18 cellular contexts compared by ENCODE assay signal in the genomic region with DNA sequence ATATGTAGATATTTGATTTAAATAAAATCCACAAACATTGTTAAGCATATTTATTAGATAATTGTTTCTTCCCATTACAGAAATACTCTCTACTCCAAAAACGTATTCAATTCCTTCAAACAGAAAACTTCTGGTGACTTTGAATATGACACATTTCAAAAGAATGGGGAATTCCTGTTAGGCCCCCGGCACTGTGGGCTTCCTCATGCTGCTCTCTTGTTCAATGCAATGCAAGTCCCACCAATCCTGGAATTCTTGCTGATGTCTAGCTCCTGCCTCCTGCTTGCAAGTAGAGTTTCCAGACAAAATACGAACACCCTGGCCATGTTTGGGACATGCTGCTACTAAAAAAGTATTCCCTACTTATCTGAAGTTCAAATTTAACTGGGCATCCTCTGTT.
A peak's percentile ranks its signal among the peaks of the same experiment; 100 is the strongest.
DNase-seq lines count a peak whose midpoint lies in the region; ATAC-seq and TF ChIP-seq lines count a peak whose summit lies in the region.
"Had no signal": no experiment of that assay in that cellular context is flagged by ENCODE, and none has a peak within 500 bp of the region (broad histone marks: within the 10 kb centered on the region; RNA-seq: fewer than 3 reads in every experiment).

No MANE protein-coding gene starts in this region.

- TF ChIP-seq CTCF in HFFc6 (IDR thresholded peaks at IDR 0.05): no peak
- TF ChIP-seq CTCF in astrocyte of the cerebellum (IDR thresholded peaks at IDR 0.05; ENCODE audit: low read depth, low read length, missing control alignments): no peak
- no peak for TF ChIP-seq CTCF in mucosa of descending colon (IDR thresholded peaks at IDR 0.05)

- intact Hi-C loops in mucosa of descending colon (cut with DNase I, micrococcal nuclease): loop anchor here in 1 of 2 donors (5.0 kb wide), 1 partner anchor 531 kb away; no protein-coding TSS in a partner anchor

- peaks cover 4% of the 10 kb centered on the region; the same call in 1 of the 2 replicates for H3K9me3 Mint-ChIP-seq in HFFc6
- H3K9me3 Mint-ChIP-seq: activated CD4-positive, alpha-beta T cell treated with anti-CD3 and anti-CD28 coated beads, Interleukin-2, amount 10 ng/mL, durations not matched to agents 7 days and 5 days; activated T-cell treated with anti-CD3 and anti-CD28 coated beads, Interleukin-2, amount 50 U/mL, for 72 hours had no signal

- in situ Hi-C loops in astrocyte of the cerebellum (cut with HindIII; ENCODE audit: low sequenced_read_pairs): no loop called here

- H3K27me3 Mint-ChIP-seq in HFFc6 (ENCODE audit: insufficient read depth): no peaks in the 10 kb centered on the region; the same call in 1 of the 2 replicates

- no peak overlapping the region for H3K27ac Mint-ChIP-seq in HFFc6
- H3K27ac Mint-ChIP-seq: activated CD4-positive, alpha-beta T cell treated with anti-CD3 and anti-CD28 coated beads, Interleukin-2, amount 10 ng/mL, durations not matched to agents 7 days and 5 days; activated T-cell treated with anti-CD3 and anti-CD28 coated beads, Interleukin-2, amount 50 U/mL, for 72 hours; T-helper 17 cell had no signal

- peak; percentile 39 for DNase-seq in AG08396 (ENCODE audit: low spot score)
- DNase-seq in HFFc6: peak; percentile 13
- peak; percentile 74 for DNase-seq in astrocyte of the cerebellum (ENCODE audit: low read depth)
- peak; percentile 91 for DNase-seq in islet precursor cell
- DNase-seq in activated effector memory CD4-positive, alpha-beta T cell treated with anti-CD3 and anti-CD28 coated beads, Interleukin-2, amount 50 U/mL, for 16 hours: no peak
- no peak for DNase-seq in activated T-cell treated with anti-CD3 and anti-CD28 coated beads for 4 hours
- DNase-seq in mucosa of descending colon: no peak
- DNase-seq in DMS79 (lab: John Stamatoyannopoulos, UW): no peak
- DNase-seq: activated CD4-positive, alpha-beta T cell treated with anti-CD3 and anti-CD28 coated beads, Interleukin-2, amount 10 ng/mL, durations not matched to agents 7 days and 5 days; activated T-cell treated with anti-CD3 and anti-CD28 coated beads, Interleukin-2, amount 50 U/mL, for 72 hours; AML-193; DMS153; Karpas-422; NCI-H187; NCI-H526; pancreas; T-helper 17 cell; uterus had no signal

- H3K4me3 ChIP-seq in astrocyte of the cerebellum (ENCODE audit: low read depth, low read length) (no peak overlapping the region), mucosa of descending colon (no peak overlapping the region)
- H3K4me3 ChIP-seq: pancreas, uterus had no signal

- no peak overlapping the region for H3K4me3 Mint-ChIP-seq in HFFc6
- H3K4me3 Mint-ChIP-seq: activated CD4-positive, alpha-beta T cell treated with anti-CD3 and anti-CD28 coated beads, Interleukin-2, amount 10 ng/mL, durations not matched to agents 7 days and 5 days; activated T-cell treated with anti-CD3 and anti-CD28 coated beads, Interleukin-2, amount 50 U/mL, for 72 hours; T-helper 17 cell had no signal

- H3K36me3 ChIP-seq in mucosa of descending colon (ENCODE audit: low read depth): no peaks in the 10 kb centered on the region
- H3K36me3 ChIP-seq: pancreas, uterus had no signal

- peaks cover 3% of the 10 kb centered on the region for H3K4me1 ChIP-seq in mucosa of descending colon (ENCODE audit: low read depth)
- H3K4me1 ChIP-seq: pancreas, uterus had no signal

- H3K4me1 Mint-ChIP-seq in HFFc6 (ENCODE audit: low read depth): peaks cover 52% of the 10 kb centered on the region
- H3K4me1 Mint-ChIP-seq: activated CD4-positive, alpha-beta T cell treated with anti-CD3 and anti-CD28 coated beads, Interleukin-2, amount 10 ng/mL, durations not matched to agents 7 days and 5 days had no signal

- H3K36me3 Mint-ChIP-seq in HFFc6 (ENCODE audit: low read depth): no peaks in the 10 kb centered on the region

- no peaks in the 10 kb centered on the region for H3K9me3 ChIP-seq in mucosa of descending colon
- H3K9me3 ChIP-seq: pancreas, uterus had no signal

- no peak for ATAC-seq in mucosa of descending colon
- ATAC-seq: activated T-cell treated with anti-CD3 and anti-CD28 coated beads, Interleukin-2, amount 50 U/mL, for 72 hours; pancreas; T-helper 17 cell had no signal

Comparison
In these comparisons a context has a peak if more than half of its experiments do, and no peak if none do; other contexts are left out.
1. DNase-seq: peak in AG08396 (single experiment), HFFc6 (single experiment), astrocyte of the cerebellum (single experiment) and islet precursor cell (single experiment); none in activated effector memory CD4-positive, alpha-beta T cell treated with anti-CD3 and anti-CD28 coated beads, Interleukin-2, amount 50 U/mL, for 16 hours (single experiment), activated T-cell treated with anti-CD3 and anti-CD28 coated beads for 4 hours (single experiment), mucosa of descending colon (0 of 3) and DMS79 (single experiment).